32 cellular contexts compared by ENCODE assay signal in the genomic region with DNA sequence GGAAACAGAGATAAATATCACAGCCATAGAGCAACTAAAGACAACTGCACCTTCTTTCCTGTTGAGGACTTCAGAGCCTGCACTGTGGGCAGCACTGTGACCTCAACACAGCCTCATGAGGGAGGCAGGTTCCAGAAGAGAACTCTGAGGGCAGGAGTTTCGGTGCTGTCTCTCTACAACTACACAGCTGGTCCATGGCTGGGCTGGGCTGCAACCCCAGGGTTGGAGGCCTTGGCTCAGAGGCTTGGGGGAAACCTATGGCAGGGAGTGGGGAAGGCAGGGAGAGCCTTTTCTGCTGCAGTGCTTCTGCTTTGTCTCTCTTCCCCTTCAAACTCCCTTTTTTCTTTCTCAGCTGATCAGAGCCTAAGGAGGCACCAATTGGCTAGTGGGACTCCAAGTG.
"Had no signal": no experiment of that assay in that cellular context is flagged by ENCODE, and none has a peak within 500 bp of the region (broad histone marks: within the 10 kb centered on the region; RNA-seq: fewer than 3 reads in every experiment).

No MANE protein-coding gene starts in this region.

- H3K36me3 ChIP-seq: brain microvascular endothelial cell, esophagus muscularis mucosa, gastrocnemius medialis, heart left ventricle had no signal

- H3K9me3 Mint-ChIP-seq: activated CD4-positive, alpha-beta memory T cell treated with anti-CD3 and anti-CD28 coated beads, Interleukin-2, amount 10 ng/mL, durations not matched to agents 7 days and 5 days; activated CD4-positive, alpha-beta T cell treated with anti-CD3 and anti-CD28 coated beads, Interleukin-2, amount 10 ng/mL, durations not matched to agents 24 days and 14 days; activated naive CD4-positive, alpha-beta T cell treated with anti-CD3 and anti-CD28 coated beads for 36 hours; activated naive CD4-positive, alpha-beta T cell treated with anti-CD3 and anti-CD28 coated beads, Interleukin-2, amount 50 U/mL, for 24 hours; activated naive CD8-positive, alpha-beta T cell treated with anti-CD3 and anti-CD28 coated beads, Interleukin-2, amount 10 ng/mL, durations not matched to agents 7 days and 5 days; activated T-helper 1 cell treated with anti-CD3 and anti-CD28 coated beads, Interleukin-12 subunit alpha, Interleukin-12 subunit beta, Interleukin-2, Interleukin-4 antibody, amounts not matched to agents 30 ng/mL and 10 ng/mL and 1 ng/mL, durations not matched to agents 14 hours and 24 hours and 36 hours; activated T-helper 2 cell treated with anti-CD3 and anti-CD28 coated beads, Interferon-gamma antibody, Interleukin-2, Interleukin-4, amounts not matched to agents 10 μg/mL and 5 μg/mL and 100 μg/mL, durations not matched to agents 14 hours and 24 hours and 36 hours; central memory CD8-positive, alpha-beta T cell; dendritic cell treated with granulocyte-macrophage colony-stimulating factor and Interleukin-4, amounts not matched to agents 40 ng/mL and 50 ng/mL, for 4 days; T-helper 2 cell treated with Interferon-gamma antibody and Interleukin-4, amounts not matched to agents 5 μg/mL and 100 μg/mL, for 36 hours had no signal

- H3K27ac Mint-ChIP-seq: activated CD4-positive, alpha-beta memory T cell treated with anti-CD3 and anti-CD28 coated beads, Interleukin-2, amount 10 ng/mL, durations not matched to agents 7 days and 5 days; activated CD4-positive, alpha-beta T cell treated with anti-CD3 and anti-CD28 coated beads for 36 hours; activated CD4-positive, alpha-beta T cell treated with anti-CD3 and anti-CD28 coated beads, Interleukin-2, amount 10 ng/mL, durations not matched to agents 24 days and 14 days; activated naive CD4-positive, alpha-beta T cell treated with anti-CD3 and anti-CD28 coated beads for 36 hours; activated naive CD4-positive, alpha-beta T cell treated with anti-CD3 and anti-CD28 coated beads, Interleukin-2, amount 50 U/mL, for 24 hours; activated naive CD8-positive, alpha-beta T cell treated with anti-CD3 and anti-CD28 coated beads, Interleukin-2, amount 10 ng/mL, durations not matched to agents 7 days and 5 days; activated T-helper 1 cell treated with anti-CD3 and anti-CD28 coated beads, Interleukin-12 subunit alpha, Interleukin-12 subunit beta, Interleukin-2, Interleukin-4 antibody, amounts not matched to agents 30 ng/mL and 10 ng/mL and 1 ng/mL, durations not matched to agents 14 hours and 24 hours and 36 hours; activated T-helper 2 cell treated with anti-CD3 and anti-CD28 coated beads, Interferon-gamma antibody, Interleukin-2, Interleukin-4, amounts not matched to agents 10 μg/mL and 5 μg/mL and 100 μg/mL, durations not matched to agents 14 hours and 24 hours and 36 hours; dendritic cell treated with granulocyte-macrophage colony-stimulating factor and Interleukin-4, amounts not matched to agents 40 ng/mL and 50 ng/mL, for 4 days; T-helper 17 cell; T-helper 2 cell treated with Interferon-gamma antibody and Interleukin-4, amounts not matched to agents 5 μg/mL and 100 μg/mL, for 36 hours had no signal

- ATAC-seq: activated CD4-positive, alpha-beta T cell treated with anti-CD3 and anti-CD28 coated beads for 36 hours; foreskin keratinocyte; gastrocnemius medialis; heart left ventricle; T-helper 17 cell had no signal

- H3K4me3 ChIP-seq: coronary artery, dorsolateral prefrontal cortex, esophagus muscularis mucosa, gastrocnemius medialis, heart left ventricle had no signal

- H3K4me3 Mint-ChIP-seq: activated CD4-positive, alpha-beta memory T cell treated with anti-CD3 and anti-CD28 coated beads, Interleukin-2, amount 10 ng/mL, durations not matched to agents 7 days and 5 days; activated CD4-positive, alpha-beta T cell treated with anti-CD3 and anti-CD28 coated beads for 36 hours; activated CD4-positive, alpha-beta T cell treated with anti-CD3 and anti-CD28 coated beads, Interleukin-2, amount 10 ng/mL, durations not matched to agents 24 days and 14 days; activated naive CD4-positive, alpha-beta T cell treated with anti-CD3 and anti-CD28 coated beads for 36 hours; activated naive CD4-positive, alpha-beta T cell treated with anti-CD3 and anti-CD28 coated beads, Interleukin-2, amount 50 U/mL, for 24 hours; activated naive CD8-positive, alpha-beta T cell treated with anti-CD3 and anti-CD28 coated beads, Interleukin-2, amount 10 ng/mL, durations not matched to agents 7 days and 5 days; activated T-helper 1 cell treated with anti-CD3 and anti-CD28 coated beads, Interleukin-12 subunit alpha, Interleukin-12 subunit beta, Interleukin-2, Interleukin-4 antibody, amounts not matched to agents 30 ng/mL and 10 ng/mL and 1 ng/mL, durations not matched to agents 14 hours and 24 hours and 36 hours; central memory CD8-positive, alpha-beta T cell; dendritic cell treated with granulocyte-macrophage colony-stimulating factor and Interleukin-4, amounts not matched to agents 40 ng/mL and 50 ng/mL, for 4 days; T-helper 17 cell; T-helper 2 cell treated with Interferon-gamma antibody and Interleukin-4, amounts not matched to agents 5 μg/mL and 100 μg/mL, for 36 hours had no signal

- H3K4me1 ChIP-seq: foreskin keratinocyte, gastrocnemius medialis, heart left ventricle had no signal

- DNase-seq: activated CD4-positive, alpha-beta memory T cell treated with anti-CD3 and anti-CD28 coated beads, Interleukin-2, amount 10 ng/mL, durations not matched to agents 7 days and 5 days; activated CD4-positive, alpha-beta T cell treated with anti-CD3 and anti-CD28 coated beads for 36 hours; activated CD4-positive, alpha-beta T cell treated with anti-CD3 and anti-CD28 coated beads, Interleukin-2, amount 10 ng/mL, durations not matched to agents 24 days and 14 days; activated CD4-positive, alpha-beta T cell treated with anti-CD3 and anti-CD28 coated beads, Interleukin-2, amount 50 U/mL, for 4 hours; activated CD4-positive, CD25-positive, alpha-beta regulatory T cell; activated CD4-positive, CD25-positive, alpha-beta regulatory T cell treated with anti-CD3 and anti-CD28 coated beads, Interleukin-2, amount 50 U/mL, for 72 hours; activated effector memory CD4-positive, alpha-beta T cell treated with anti-CD3 and anti-CD28 coated beads, Interleukin-2, amount 50 U/mL, for 16 hours; activated naive CD4-positive, alpha-beta T cell treated with anti-CD3 and anti-CD28 coated beads for 36 hours; activated naive CD8-positive, alpha-beta T cell treated with anti-CD3 and anti-CD28 coated beads, Interleukin-2, amount 10 ng/mL, durations not matched to agents 7 days and 5 days; activated T-cell treated with anti-CD3 and anti-CD28 coated beads, Interleukin-2, amount 50 U/mL, for 1 hour; activated T-cell treated with anti-CD3 and anti-CD28 coated beads, Interleukin-2, amount 50 U/mL, for 48 hours; amniotic stem cell; anterior cingulate cortex; brain microvascular endothelial cell; dorsolateral prefrontal cortex; effector memory CD4-positive, alpha-beta T cell; erythroblast; foreskin keratinocyte; gastrocnemius medialis; glutamatergic neuron; heart left ventricle; T-helper 1 cell; T-helper 17 cell; T1000 had no signal

- H3K9me3 ChIP-seq: gastrocnemius medialis, heart left ventricle had no signal

- H3K4me1 Mint-ChIP-seq: activated CD4-positive, alpha-beta memory T cell treated with anti-CD3 and anti-CD28 coated beads, Interleukin-2, amount 10 ng/mL, durations not matched to agents 7 days and 5 days; activated CD4-positive, alpha-beta T cell treated with anti-CD3 and anti-CD28 coated beads for 36 hours; activated CD4-positive, alpha-beta T cell treated with anti-CD3 and anti-CD28 coated beads, Interleukin-2, amount 10 ng/mL, durations not matched to agents 24 days and 14 days; activated naive CD4-positive, alpha-beta T cell treated with anti-CD3 and anti-CD28 coated beads, Interleukin-2, amount 50 U/mL, for 24 hours; activated naive CD8-positive, alpha-beta T cell treated with anti-CD3 and anti-CD28 coated beads, Interleukin-2, amount 10 ng/mL, durations not matched to agents 7 days and 5 days; central memory CD8-positive, alpha-beta T cell; T-helper 17 cell had no signal

- H3K27me3 ChIP-seq: brain microvascular endothelial cell, gastrocnemius medialis had no signal

- H3K27ac ChIP-seq: brain microvascular endothelial cell, coronary artery, dorsolateral prefrontal cortex, esophagus muscularis mucosa, foreskin keratinocyte, gastrocnemius medialis, heart left ventricle had no signal

- H3K36me3 Mint-ChIP-seq: activated naive CD4-positive, alpha-beta T cell treated with anti-CD3 and anti-CD28 coated beads, Interleukin-2, amount 50 U/mL, for 24 hours; activated naive CD8-positive, alpha-beta T cell treated with anti-CD3 and anti-CD28 coated beads, Interleukin-2, amount 10 ng/mL, durations not matched to agents 7 days and 5 days had no signal
